10 cellular contexts compared by ENCODE assay signal in the genomic region with DNA sequence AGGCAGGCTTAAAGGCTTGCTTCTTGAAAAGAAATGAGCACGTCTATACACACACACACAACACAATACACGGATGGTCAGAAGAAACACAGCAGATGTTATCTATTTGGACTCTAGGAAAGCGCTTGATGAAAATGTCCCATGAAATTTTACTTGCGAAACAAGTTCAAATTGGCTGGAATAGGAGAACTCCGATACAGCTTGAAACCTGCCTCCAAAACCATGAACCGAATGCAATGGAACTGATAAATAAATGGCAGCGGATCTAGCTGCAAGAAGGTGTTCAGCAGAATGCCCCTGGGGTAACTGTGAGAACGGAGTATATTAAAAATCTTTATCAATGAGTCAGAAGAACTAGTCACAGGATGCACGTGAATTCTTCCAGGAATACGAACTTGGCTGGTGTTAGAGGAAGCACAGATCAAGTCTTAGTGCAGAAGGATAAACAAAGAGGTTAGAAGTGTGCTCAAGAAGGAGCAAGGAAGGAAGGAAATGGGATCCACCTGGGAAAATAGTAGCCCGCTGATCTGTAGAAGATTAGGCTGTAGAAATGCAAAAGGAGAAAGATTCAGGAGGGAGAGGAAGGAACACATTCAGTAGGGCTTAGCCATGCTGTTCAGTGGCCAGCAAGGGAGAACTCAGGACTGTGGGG.
DNase-seq lines count a peak whose midpoint lies in the region; TF ChIP-seq lines count a peak whose summit lies in the region.
"Had no signal": no experiment of that assay in that cellular context is flagged by ENCODE, and none has a peak within 500 bp of the region (broad histone marks: within the 10 kb centered on the region; RNA-seq: fewer than 3 reads in every experiment).

No MANE protein-coding gene starts in this region.

- H3K9me2 ChIP-seq in PC-9 (ENCODE audit: insufficient read depth): no peaks in the 10 kb centered on the region

- intact Hi-C loops in PC-9 (cut with micrococcal nuclease; ENCODE audit: unreplicated experiment): loop anchor here (1.0 kb wide), 3 partner anchors 15 to 57 kb away; no protein-coding TSS in a partner anchor
- intact Hi-C loops in ascending aorta (cut with DNase I): no loop called here

- H3K27me3 ChIP-seq in PC-9 (ENCODE audit: insufficient read depth, low read depth) (no peaks in the 10 kb centered on the region), muscle layer of duodenum (ENCODE audit: low read depth, low read length) (peaks cover 4% of the 10 kb centered on the region), ascending aorta (no peaks in the 10 kb centered on the region)

- DNase-seq in AG08395 (ENCODE audit: low spot score): peak; percentile 87
- peak; percentile 50 to 91 for DNase-seq in PC-9
- DNase-seq in epithelial cell of prostate (ENCODE audit: low read depth, low spot score): peak; percentile 81
- DNase-seq in NCI-H2107 treated with DMSO at 0.1 percent for 48 hours (lab: John Stamatoyannopoulos, UW; ENCODE audit: unreplicated experiment): no peak
- DNase-seq in NAMALWA (ENCODE audit: low spot score): no peak
- DNase-seq in ascending aorta (ENCODE audit: low spot score in 2 of 2): no peak
- no peak for DNase-seq in NK-92 treated with Interleukin-12 subunit alpha and Interleukin-12 subunit beta, amount 100 ng/mL, for 24 hours (lab: John Stamatoyannopoulos, UW)
- DNase-seq: CD8-positive, alpha-beta T cell; NCI-H2081 treated with DMSO at 0.1 percent for 48 hours had no signal

- no peak overlapping the region for H2AFZ ChIP-seq in PC-9

- H3K4me1 ChIP-seq in PC-9 (replicated peaks; ENCODE audit: insufficient read depth) (peaks cover 21% of the 10 kb centered on the region), muscle layer of duodenum (ENCODE audit: control insufficient read depth in 1 of 2, insufficient read depth in 2 of 2, low read length in 2 of 2) (no peaks in the 10 kb centered on the region), ascending aorta (no peaks in the 10 kb centered on the region)

- H3K4me3 ChIP-seq in PC-9 (no peak overlapping the region; the same call in 1 of the 2 replicates), muscle layer of duodenum (ENCODE audit: low read depth in 1 of 2, low read length in 2 of 2) (peak overlapping the region in 1 of 2 donors; percentile 13), ascending aorta (no peak overlapping the region)

- BruUV-seq in PC-9 (replicated peaks; lab: Mats Ljungman, UMichigan): no TSS peak

- no peaks in the 10 kb centered on the region for H3K36me3 ChIP-seq in PC-9 (ENCODE audit: low read depth)
- H3K36me3 ChIP-seq in muscle layer of duodenum (ENCODE audit: control insufficient read depth in 1 of 2, insufficient read depth in 2 of 2, low read length in 2 of 2): no peaks in the 10 kb centered on the region
- no peaks in the 10 kb centered on the region for H3K36me3 ChIP-seq in ascending aorta

- peak overlapping the region; percentile 97 for H3K27ac ChIP-seq in PC-9
- peak overlapping the region; percentile 90 for H3K27ac ChIP-seq in epithelial cell of prostate
- peak overlapping the region; percentile 74 for H3K27ac ChIP-seq in muscle layer of duodenum (ENCODE audit: low read length)
- H3K27ac ChIP-seq in ascending aorta: no peak overlapping the region

- no peaks in the 10 kb centered on the region for H4K20me1 ChIP-seq in PC-9 (ENCODE audit: insufficient read depth)

- peak overlapping the region; percentile 59 for H3K4me2 ChIP-seq in PC-9

- peaks cover 14% of the 10 kb centered on the region; the same call in 1 of the 2 replicates for H3F3A ChIP-seq in PC-9 (ENCODE audit: insufficient read depth, low read depth)

- TF ChIP-seq CTCF in PC-9 (conservative IDR thresholded peaks at IDR 0.05): no peak
- no peak for TF ChIP-seq CTCF in ascending aorta (IDR thresholded peaks at IDR 0.05)

- CTCF ChIA-PET in PC-9 (lab: Charles Lee): interaction anchor here (0.7 to 1.4 kb wide), 2 partner anchors 61 to 344 kb away, joined by 3 to 4 read pairs; no protein-coding TSS in a partner anchor

- H3K79me2 ChIP-seq in PC-9 (ENCODE audit: low read depth): no peaks in the 10 kb centered on the region

- H3K9me3 ChIP-seq in PC-9 (ENCODE audit: insufficient read depth, low read depth) (no peaks in the 10 kb centered on the region), muscle layer of duodenum (ENCODE audit: control insufficient read depth in 1 of 2, low read length in 2 of 2) (no peaks in the 10 kb centered on the region), ascending aorta (no peaks in the 10 kb centered on the region)

- POLR2A ChIA-PET in PC-9 (lab: Charles Lee; ENCODE audit: unreplicated experiment): interaction anchor here (0.6 to 1.5 kb wide), 3 partner anchors 15 to 29 kb away, joined by 3 to 22 read pairs (median 4); no protein-coding TSS in a partner anchor

Comparison
In these comparisons a context has a peak if more than half of its experiments do, and no peak if none do; other contexts are left out.
1. DNase-seq: peak in AG08395 (single experiment), PC-9 (2 of 2) and epithelial cell of prostate (single experiment); none in NCI-H2107 treated with DMSO at 0.1 percent for 48 hours (single experiment), NAMALWA (single experiment), ascending aorta (0 of 2) and NK-92 treated with Interleukin-12 subunit alpha and Interleukin-12 subunit beta, amount 100 ng/mL, for 24 hours (single experiment).
2. H3K27ac ChIP-seq: peak in PC-9 (single experiment), epithelial cell of prostate (single experiment) and muscle layer of duodenum (single experiment); none in ascending aorta (0 of 2).